8 cellular contexts compared by ENCODE assay signal in the genomic region with DNA sequence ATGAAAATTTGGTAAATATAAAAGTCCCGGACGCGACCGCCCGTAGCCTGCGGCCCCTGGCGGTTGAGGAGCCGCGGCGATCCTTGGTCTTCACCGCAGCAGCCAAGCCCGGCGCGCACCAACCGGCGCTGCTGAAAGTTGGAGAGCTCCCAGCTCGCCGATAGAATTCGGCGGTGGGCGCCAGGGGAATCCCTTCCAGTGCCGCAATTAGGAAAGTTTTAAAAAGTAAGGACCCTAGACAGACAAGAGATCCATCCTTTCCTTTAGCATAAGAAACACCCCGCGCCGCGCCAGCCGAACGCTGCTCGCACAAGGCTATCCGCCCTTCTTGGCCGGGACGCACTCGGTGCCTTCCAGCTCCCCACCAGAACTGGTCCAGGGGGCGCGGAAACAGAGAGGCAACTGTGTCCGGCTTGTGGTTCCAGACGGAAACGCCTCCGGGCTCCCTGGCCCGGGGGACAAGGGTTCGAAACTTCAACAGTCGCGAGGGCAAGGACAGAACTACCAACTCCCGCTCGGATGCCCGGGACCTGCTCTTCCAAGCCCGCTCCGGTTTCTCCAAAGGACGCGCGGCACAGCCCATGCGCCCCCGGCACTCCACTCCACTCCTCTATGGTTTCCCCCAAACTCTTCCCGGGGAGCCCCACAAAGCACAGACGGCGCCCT. TPM values are rescaled to one million over a fixed set of nuclear protein-coding genes. Genes with fewer than 3 reads are reported as not detected.
DNase-seq lines count a peak whose midpoint lies in the region; ATAC-seq and TF ChIP-seq lines count a peak whose summit lies in the region.

No MANE protein-coding gene starts in this region.

- POLR2A ChIA-PET in activated CD4-positive, alpha-beta T cell treated with anti-CD3 and anti-CD28 coated beads for 36 hours (lab: Charles Lee) = no interaction called here

- ATAC-seq in activated CD4-positive, alpha-beta T cell treated with anti-CD3 and anti-CD28 coated beads for 36 hours = no peak
- ATAC-seq in HG03139 (IDR thresholded peaks at IDR 0.05; ENCODE audit: unreplicated experiment) = peak; percentile 21
- no peak for ATAC-seq in natural killer cell treated with Interleukin-12 subunit alpha and Interleukin-12 subunit beta and Interleukin-15 and Interleukin-18, amount 100 ng/mL, for 72 hours
- ATAC-seq in HG03520 (IDR thresholded peaks at IDR 0.05; ENCODE audit: unreplicated experiment) = no peak
- ATAC-seq in GM18517 (IDR thresholded peaks at IDR 0.05; ENCODE audit: unreplicated experiment) = no peak

- peaks cover 39% of the 10 kb centered on the region for H3K27me3 Mint-ChIP-seq in activated CD4-positive, alpha-beta T cell treated with anti-CD3 and anti-CD28 coated beads for 36 hours
- H3K27me3 Mint-ChIP-seq in natural killer cell treated with Interleukin-12 subunit alpha and Interleukin-12 subunit beta and Interleukin-15 and Interleukin-18, amount 100 ng/mL, for 72 hours = peaks cover 38 to 52% of the 10 kb centered on the region in 2 donors

- no peaks in the 10 kb centered on the region for H3K9me3 Mint-ChIP-seq in activated CD4-positive, alpha-beta T cell treated with anti-CD3 and anti-CD28 coated beads for 36 hours (ENCODE audit: low read depth)
- no peaks in the 10 kb centered on the region for H3K9me3 Mint-ChIP-seq in natural killer cell treated with Interleukin-12 subunit alpha and Interleukin-12 subunit beta and Interleukin-15 and Interleukin-18, amount 100 ng/mL, for 72 hours

- no peak overlapping the region for H3K4me3 ChIP-seq in fibroblast of villous mesenchyme (ENCODE audit: low read depth, low read length)

- DNase-seq in activated CD4-positive, alpha-beta T cell treated with anti-CD3 and anti-CD28 coated beads for 36 hours = peak; percentile 56
- DNase-seq in activated CD4-positive, alpha-beta T cell treated with anti-CD3 and anti-CD28 coated beads, Interleukin-2, amount 50 U/mL, for 1 hour = no peak
- peak; percentile 22 to 39 for DNase-seq in activated CD4-positive, alpha-beta T cell treated with anti-CD3 and anti-CD28 coated beads, Interleukin-2, amount 50 U/mL, for 48 hours
- peak; percentile 48 for DNase-seq in fibroblast of villous mesenchyme (ENCODE audit: low read depth)
- no peak for DNase-seq in natural killer cell treated with Interleukin-12 subunit alpha and Interleukin-12 subunit beta and Interleukin-15 and Interleukin-18, amount 100 ng/mL, for 72 hours (ENCODE audit: low spot score)

- peaks cover 19% of the 10 kb centered on the region for H3K4me1 Mint-ChIP-seq in activated CD4-positive, alpha-beta T cell treated with anti-CD3 and anti-CD28 coated beads for 36 hours
- H3K4me1 Mint-ChIP-seq in natural killer cell treated with Interleukin-12 subunit alpha and Interleukin-12 subunit beta and Interleukin-15 and Interleukin-18, amount 100 ng/mL, for 72 hours (ENCODE audit: low read depth in 2 of 2) = peaks cover 0 to 5% of the 10 kb centered on the region in 2 donors

- no peak overlapping the region for H3K27ac Mint-ChIP-seq in activated CD4-positive, alpha-beta T cell treated with anti-CD3 and anti-CD28 coated beads for 36 hours
- H3K27ac Mint-ChIP-seq in natural killer cell treated with Interleukin-12 subunit alpha and Interleukin-12 subunit beta and Interleukin-15 and Interleukin-18, amount 100 ng/mL, for 72 hours = no peak overlapping the region

- no peaks in the 10 kb centered on the region for H3K36me3 Mint-ChIP-seq in activated CD4-positive, alpha-beta T cell treated with anti-CD3 and anti-CD28 coated beads for 36 hours (ENCODE audit: low read depth)
- no peaks in the 10 kb centered on the region for H3K36me3 Mint-ChIP-seq in natural killer cell treated with Interleukin-12 subunit alpha and Interleukin-12 subunit beta and Interleukin-15 and Interleukin-18, amount 100 ng/mL, for 72 hours

- peak overlapping the region; percentile 69 for H3K4me3 Mint-ChIP-seq in activated CD4-positive, alpha-beta T cell treated with anti-CD3 and anti-CD28 coated beads for 36 hours
- H3K4me3 Mint-ChIP-seq in natural killer cell treated with Interleukin-12 subunit alpha and Interleukin-12 subunit beta and Interleukin-15 and Interleukin-18, amount 100 ng/mL, for 72 hours = peak overlapping the region; percentile 31

- TF ChIP-seq CTCF in fibroblast of villous mesenchyme (IDR thresholded peaks at IDR 0.05; ENCODE audit: insufficient read depth, low read depth, low read length) = peak; percentile 50

- CTCF ChIA-PET in activated CD4-positive, alpha-beta T cell treated with anti-CD3 and anti-CD28 coated beads for 36 hours (lab: Charles Lee) = interaction anchor here (0.6 to 1.0 kb wide), 3 partner anchors 33 to 235 kb away, joined by 3 to 4 read pairs (median 3); no protein-coding TSS in a partner anchor

- intact Hi-C loops in activated CD4-positive, alpha-beta T cell treated with anti-CD3 and anti-CD28 coated beads for 36 hours (cut with DNase I, micrococcal nuclease) = loop anchor here (5.0 to 10.0 kb wide), 4 partner anchors 83 to 468 kb away; a partner anchor contains a TSS

RNA-seq across cellular contexts. Expression of a gene that starts 1.7 kb away (rescaled TPM):
- total RNA-seq in activated CD4-positive, alpha-beta T cell treated with anti-CD3 and anti-CD28 coated beads for 36 hours = under 1 TPM; 0.34 to 0.51 TPM
- total RNA-seq in fibroblast of villous mesenchyme = not detected in 2 replicates
- total RNA-seq in natural killer cell treated with Interleukin-12 subunit alpha and Interleukin-12 subunit beta and Interleukin-15 and Interleukin-18, amount 100 ng/mL, for 72 hours = under 1 TPM in 1 of 2 donors, not detected in 1; 0.47 TPM

Comparison
In these comparisons a context has a peak if more than half of its experiments do, and no peak if none do; other contexts are left out.
1. DNase-seq: peak in activated CD4-positive, alpha-beta T cell treated with anti-CD3 and anti-CD28 coated beads for 36 hours (single experiment), activated CD4-positive, alpha-beta T cell treated with anti-CD3 and anti-CD28 coated beads, Interleukin-2, amount 50 U/mL, for 48 hours (2 of 2) and fibroblast of villous mesenchyme (single experiment); none in activated CD4-positive, alpha-beta T cell treated with anti-CD3 and anti-CD28 coated beads, Interleukin-2, amount 50 U/mL, for 1 hour (single experiment) and natural killer cell treated with Interleukin-12 subunit alpha and Interleukin-12 subunit beta and Interleukin-15 and Interleukin-18, amount 100 ng/mL, for 72 hours (single experiment).